Comparison of ENCODE assay signal across 19 cellular contexts in the genomic region with DNA sequence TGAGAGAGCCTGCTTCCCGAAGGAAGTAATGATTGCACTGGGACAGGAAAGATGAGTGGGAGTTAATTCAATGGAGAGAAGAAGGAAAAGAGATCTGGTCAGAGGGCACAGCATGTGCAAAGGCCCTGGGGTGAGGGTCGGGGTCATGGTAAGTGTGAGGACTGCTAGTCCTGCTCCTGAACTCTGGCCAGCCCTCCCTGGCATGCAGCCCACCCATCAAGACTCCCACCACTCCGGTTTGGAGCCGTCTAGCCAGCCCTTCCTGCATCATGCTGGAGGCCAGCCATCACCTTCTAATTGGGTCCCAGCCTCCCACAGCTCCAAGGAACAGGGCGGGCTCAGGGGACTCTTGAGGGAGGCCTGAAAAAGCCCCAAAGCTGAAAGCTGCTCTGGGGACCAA. TPM values are rescaled to one million over a fixed set of nuclear protein-coding genes. Genes with fewer than 3 reads are reported as not detected.
DNase-seq lines count a peak whose midpoint lies in the region; ATAC-seq, FAIRE-seq and TF ChIP-seq lines count a peak whose summit lies in the region.
"Had no signal": no experiment of that assay in that cellular context is flagged by ENCODE, and none has a peak within 500 bp of the region (broad histone marks: within the 10 kb centered on the region; RNA-seq: fewer than 3 reads in every experiment).

No MANE protein-coding gene starts in this region.

- DNase-seq in left cardiac atrium, result peak; percentile 42
- no peak for DNase-seq in Right ventricle myocardium inferior (ENCODE audit: missing footprints)
- DNase-seq in kidney, result peak; percentile 72
- no peak for DNase-seq in GM03348 (ENCODE audit: low spot score)
- no peak for DNase-seq in NCI-H187 treated with DMSO at 0.1 percent for 48 hours (lab: John Stamatoyannopoulos, UW)
- DNase-seq in SHP77 (lab: John Stamatoyannopoulos, UW), result no peak
- DNase-seq: CD4-positive, alpha-beta T cell; DND-41; NCI-H1105; NCI-H2081 treated with DMSO at 0.1 percent for 48 hours; NCI-H446; NCI-H526; SIG-M5; SK-N-SH had no signal

- H3K9me3 ChIP-seq in kidney (ENCODE audit: control insufficient read depth in 1 of 2, low read length in 2 of 2), result no peaks in the 10 kb centered on the region
- H3K9me3 ChIP-seq: HAP-1, SK-N-SH had no signal

- peaks cover 56% of the 10 kb centered on the region for H3K4me1 Mint-ChIP-seq in dendritic cell treated with granulocyte-macrophage colony-stimulating factor and Interleukin-4, amounts not matched to agents 40 ng/mL and 50 ng/mL, for 4 days (ENCODE audit: low read depth)
- H3K4me1 Mint-ChIP-seq: B cell had no signal

- H3K4me3 Mint-ChIP-seq in dendritic cell treated with granulocyte-macrophage colony-stimulating factor and Interleukin-4, amounts not matched to agents 40 ng/mL and 50 ng/mL, for 4 days, result no peak overlapping the region
- H3K4me3 Mint-ChIP-seq: B cell; CD4-positive, alpha-beta T cell had no signal

- H3K27ac Mint-ChIP-seq in dendritic cell treated with granulocyte-macrophage colony-stimulating factor and Interleukin-4, amounts not matched to agents 40 ng/mL and 50 ng/mL, for 4 days, result peak overlapping the region; percentile 30
- H3K27ac Mint-ChIP-seq: B cell; CD4-positive, alpha-beta T cell had no signal

- FAIRE-seq in kidney (lab: Jason Lieb, UNC), result no peak
- FAIRE-seq: A204.1 had no signal

- H3K9ac ChIP-seq in kidney (ENCODE audit: low read length in 2 of 2), result no peak overlapping the region
- H3K9ac ChIP-seq: KMS-11, SK-N-SH had no signal

- H3K4me1 ChIP-seq in kidney (ENCODE audit: control insufficient read depth in 1 of 2, insufficient read depth in 1 of 2, low read depth in 1 of 2, low read length in 2 of 2), result peaks cover 0 to 2% of the 10 kb centered on the region in 2 donors
- H3K4me1 ChIP-seq: HAP-1 had no signal

- H3K9me3 Mint-ChIP-seq in dendritic cell treated with granulocyte-macrophage colony-stimulating factor and Interleukin-4, amounts not matched to agents 40 ng/mL and 50 ng/mL, for 4 days, result no peaks in the 10 kb centered on the region
- H3K9me3 Mint-ChIP-seq: CD4-positive, alpha-beta T cell had no signal

- no peaks in the 10 kb centered on the region for H3K36me3 Mint-ChIP-seq in dendritic cell treated with granulocyte-macrophage colony-stimulating factor and Interleukin-4, amounts not matched to agents 40 ng/mL and 50 ng/mL, for 4 days (ENCODE audit: low read depth)

- ATAC-seq in left cardiac atrium (no peak), Right ventricle myocardium inferior (no peak)

- no peak overlapping the region for H3K27ac ChIP-seq in kidney (ENCODE audit: low read depth in 2 of 2, low read length in 2 of 2)
- H3K27ac ChIP-seq: KMS-11 had no signal

- H3K4me3 ChIP-seq in kidney (ENCODE audit: low read length in 2 of 2), result no peak overlapping the region
- H3K4me3 ChIP-seq: HAP-1 had no signal

- H3K27me3 Mint-ChIP-seq in dendritic cell treated with granulocyte-macrophage colony-stimulating factor and Interleukin-4, amounts not matched to agents 40 ng/mL and 50 ng/mL, for 4 days, result no peaks in the 10 kb centered on the region
- H3K27me3 Mint-ChIP-seq: B cell; CD4-positive, alpha-beta T cell had no signal

- TF ChIP-seq CTCF in kidney (IDR thresholded peaks at IDR 0.05; ENCODE audit: borderline replicate concordance, extremely low read depth, insufficient read depth), result no peak

- intact Hi-C loops in left cardiac atrium (cut with DNase I) (no loop called here), Right ventricle myocardium inferior (cut with DNase I) (no loop called here), kidney (cut with DNase I) (no loop called here)
- intact Hi-C loops in dendritic cell treated with granulocyte-macrophage colony-stimulating factor and Interleukin-4, amounts not matched to agents 40 ng/mL and 50 ng/mL, for 4 days (cut with micrococcal nuclease), result no loop called here

- no peaks in the 10 kb centered on the region for H3K36me3 ChIP-seq in kidney (ENCODE audit: control insufficient read depth in 1 of 2, insufficient read depth in 2 of 2, low read length in 2 of 2)
- H3K36me3 ChIP-seq: HAP-1 had no signal

RNA-seq across cellular contexts. Expression of a gene that starts 42.1 kb away (rescaled TPM):
- total RNA-seq in left cardiac atrium (100 to 1,000 TPM; 128 to 201 TPM), Right ventricle myocardium inferior (119 TPM), kidney (257 TPM)
- 222 TPM for polyA plus RNA-seq in kidney (ENCODE audit: insufficient read depth, low read depth, low replicate concordance)

RNA-seq across cellular contexts. Expression of a gene that starts 42.2 kb away (rescaled TPM):
- total RNA-seq in left cardiac atrium (10 to 100 TPM; 31.5 to 83.0 TPM), Right ventricle myocardium inferior (63.8 TPM), kidney (66.2 TPM)
- 46.4 TPM for polyA plus RNA-seq in kidney (ENCODE audit: insufficient read depth, low read depth, low replicate concordance)

Comparison
In these comparisons a context has a peak if more than half of its experiments do, and no peak if none do; other contexts are left out.
1. DNase-seq: peak in left cardiac atrium (single experiment) and kidney (single experiment); none in Right ventricle myocardium inferior (single experiment), GM03348 (single experiment), NCI-H187 treated with DMSO at 0.1 percent for 48 hours (single experiment) and SHP77 (0 of 2).